In genomic region chr17:42249681-42250446, GRCh38 we compare ENCODE assay signal across 12 cellular contexts. TPM values are rescaled to one million over a fixed set of nuclear protein-coding genes. Genes with fewer than 3 reads are reported as not detected.
DNase-seq lines count a peak whose midpoint lies in the region; ATAC-seq, FAIRE-seq and TF ChIP-seq lines count a peak whose summit lies in the region.
"Had no signal": no experiment of that assay in that cellular context is flagged by ENCODE, and none has a peak within 500 bp of the region (broad histone marks: within the 10 kb centered on the region; RNA-seq: fewer than 3 reads in every experiment).

No MANE protein-coding gene starts in this region.

- H3K4me1 Mint-ChIP-seq in astrocyte (ENCODE audit: low read depth, unreplicated experiment): peaks cover 6% of the 10 kb centered on the region

- no peak overlapping the region for H2AFZ ChIP-seq in astrocyte (ENCODE audit: low read depth, low read length)
- H2AFZ ChIP-seq: GM23338 had no signal

- peak overlapping the region in 10 of 11 experiments; percentile 8 to 81 (median 76); a peak in 15 of 22 replicates for H3K9ac ChIP-seq in BLaER1 treated with 17β-estradiol and CSF1 and Interleukin-3, amounts not matched to agents 10 nM and 100 nM
- no peak overlapping the region for H3K9ac ChIP-seq in astrocyte (ENCODE audit: low read length)

- H3K27ac Mint-ChIP-seq in astrocyte (ENCODE audit: unreplicated experiment): no peak overlapping the region
- H3K27ac Mint-ChIP-seq: GM23338 had no signal

- FAIRE-seq in astrocyte (lab: Jason Lieb, UNC): no peak

- H3K79me2 ChIP-seq in astrocyte (ENCODE audit: insufficient read depth, low read length): peaks cover 86% of the 10 kb centered on the region

- ATAC-seq in psoas muscle: no peak
- ATAC-seq in HG03280 (IDR thresholded peaks at IDR 0.05; ENCODE audit: unreplicated experiment): no peak
- no peak for ATAC-seq in GM21825 (IDR thresholded peaks at IDR 0.05; ENCODE audit: unreplicated experiment)
- no peak for ATAC-seq in HG03108 (IDR thresholded peaks at IDR 0.05; ENCODE audit: unreplicated experiment)
- ATAC-seq: GM23338 had no signal

- DNase-seq in T follicular helper cell (ENCODE audit: low read depth) (peak; percentile 47), astrocyte (ENCODE audit: low read depth) (no peak), psoas muscle (no peak), amygdala (lab: John Stamatoyannopoulos, UW) (no peak)
- DNase-seq: NCI-H2081 treated with DMSO at 0.1 percent for 48 hours had no signal

- no peak overlapping the region for H3K4me3 Mint-ChIP-seq in astrocyte (ENCODE audit: unreplicated experiment)
- H3K4me3 Mint-ChIP-seq: GM23338 had no signal

- WGBS in psoas muscle, 3 donors: 85 to 88% (median 86%) methylated on average over 14 of the region's 14 CpGs

- peaks cover 0 to 4% (median 0%) of the 10 kb centered on the region in 11 experiments; a peak in 1 of 22 replicates for H3K36me3 ChIP-seq in BLaER1 treated with 17β-estradiol and CSF1 and Interleukin-3, amounts not matched to agents 10 nM and 100 nM
- H3K36me3 ChIP-seq in astrocyte (ENCODE audit: insufficient read depth, low read length): no peaks in the 10 kb centered on the region
- no peaks in the 10 kb centered on the region for H3K36me3 ChIP-seq in psoas muscle (ENCODE audit: insufficient read depth in 1 of 2, low read depth in 1 of 2)

- H3K4me2 ChIP-seq in BLaER1 treated with 17β-estradiol and CSF1 and Interleukin-3, amounts not matched to agents 10 nM and 100 nM: peak overlapping the region; percentile 75 to 96 (median 84)
- H3K4me2 ChIP-seq in astrocyte (ENCODE audit: low read length): no peak overlapping the region
- H3K4me2 ChIP-seq: GM23338 had no signal

- intact Hi-C loops in psoas muscle (cut with DNase I): no loop called here

- no peaks in the 10 kb centered on the region for H3K27me3 ChIP-seq in BLaER1 treated with 17β-estradiol and CSF1 and Interleukin-3, amounts not matched to agents 10 nM and 100 nM
- H3K27me3 ChIP-seq in astrocyte (ENCODE audit: insufficient read depth, low read length) (no peaks in the 10 kb centered on the region), psoas muscle (ENCODE audit: insufficient read depth in 3 of 3, low read length in 2 of 3) (no peaks in the 10 kb centered on the region)
- H3K27me3 ChIP-seq: SJSA1 had no signal

- H3K4me3 ChIP-seq in BLaER1 treated with 17β-estradiol and CSF1 and Interleukin-3, amounts not matched to agents 10 nM and 100 nM: no peak overlapping the region
- H3K4me3 ChIP-seq in astrocyte (ENCODE audit: insufficient read depth, low read depth, low read length) (no peak overlapping the region), psoas muscle (peak overlapping the region; percentile 62)
- H3K4me3 ChIP-seq: GM23338, SJSA1 had no signal

- H3K36me3 Mint-ChIP-seq in astrocyte (ENCODE audit: low read depth, unreplicated experiment): peaks cover 5% of the 10 kb centered on the region

- no peaks in the 10 kb centered on the region; a peak in 2 of 22 replicates for H3K9me3 ChIP-seq in BLaER1 treated with 17β-estradiol and CSF1 and Interleukin-3, amounts not matched to agents 10 nM and 100 nM (replicated peaks in 1 of 11)
- H3K9me3 ChIP-seq in astrocyte (ENCODE audit: insufficient read depth, low read depth, low read length): no peaks in the 10 kb centered on the region
- no peaks in the 10 kb centered on the region for H3K9me3 ChIP-seq in psoas muscle

- peak overlapping the region; percentile 86 to 92 (median 91) for H3K27ac ChIP-seq in BLaER1 treated with 17β-estradiol and CSF1 and Interleukin-3, amounts not matched to agents 10 nM and 100 nM
- H3K27ac ChIP-seq in astrocyte (ENCODE audit: low read depth, low read length) (peak overlapping the region; percentile 13), psoas muscle (peak overlapping the region; percentile 97)
- H3K27ac ChIP-seq: C4-2B, SJSA1 had no signal

- peaks cover 4% of the 10 kb centered on the region for H3K9me3 Mint-ChIP-seq in astrocyte (ENCODE audit: unreplicated experiment)
- H3K9me3 Mint-ChIP-seq: GM23338 had no signal

- no peaks in the 10 kb centered on the region for H3K27me3 Mint-ChIP-seq in astrocyte (ENCODE audit: low read depth, unreplicated experiment)

- peaks cover 32 to 70% (median 42%) of the 10 kb centered on the region in 10 experiments for H3K4me1 ChIP-seq in BLaER1 treated with 17β-estradiol and CSF1 and Interleukin-3, amounts not matched to agents 10 nM and 100 nM
- H3K4me1 ChIP-seq in astrocyte (ENCODE audit: insufficient read depth, low read length) (peaks cover 32% of the 10 kb centered on the region), psoas muscle (peaks cover 80% of the 10 kb centered on the region)

- peaks cover 0 to 1% (median 0%) of the 10 kb centered on the region in 11 experiments; a peak in 3 of 22 replicates for H4K20me1 ChIP-seq in BLaER1 treated with 17β-estradiol and CSF1 and Interleukin-3, amounts not matched to agents 10 nM and 100 nM
- peaks cover 9% of the 10 kb centered on the region for H4K20me1 ChIP-seq in astrocyte (ENCODE audit: insufficient read depth, low read length)

- TF ChIP-seq CTCF in astrocyte (IDR thresholded peaks at IDR 0.05; ENCODE audit: insufficient read depth, low read depth, low read length): no peak
- TF ChIP-seq CTCF in psoas muscle (IDR thresholded peaks at IDR 0.05): no peak

RNA-seq across cellular contexts. Expression of gene STAT5B, which starts 26.3 kb away (rescaled TPM):
- 23.1 and 23.7 TPM in 2 replicates for total RNA-seq in astrocyte
- total RNA-seq in psoas muscle: 10 to 100 TPM; 68.8 to 90.1 (median 81.6) TPM
- polyA plus RNA-seq in psoas muscle: 10 to 100 TPM; 15.9 to 61.3 (median 40.2) TPM

RNA-seq across cellular contexts. Expression of gene STAT5A, which starts 38.4 kb away (rescaled TPM):
- total RNA-seq in astrocyte (0.77 and 1.9 TPM in 2 replicates), psoas muscle (10 to 100 TPM; 17.3 to 31.5 (median 23.9) TPM)
- 10 to 100 TPM in 2 of 3 donors, 1 to 10 TPM in 1; 8.1 to 12.5 (median 10.5) TPM for polyA plus RNA-seq in psoas muscle

RNA-seq across cellular contexts. Expression of gene GHDC, which starts 55.6 kb away (rescaled TPM):
- total RNA-seq in astrocyte (0.26 and 0.64 TPM in 2 replicates), psoas muscle (1 to 10 TPM; 4.7 to 9.4 (median 7.0) TPM)
- 10 to 100 TPM in 1 of 3 donors, 1 to 10 TPM in 2; 6.8 to 11.5 (median 8.8) TPM for polyA plus RNA-seq in psoas muscle

Comparison
In these comparisons a context has a peak if more than half of its experiments do, and no peak if none do; other contexts are left out.
1. H3K27ac ChIP-seq: peak in every context shown above with its lines; median percentile 97 in psoas muscle; 91 in BLaER1 treated with 17β-estradiol and CSF1 and Interleukin-3, amounts not matched to agents 10 nM and 100 nM; 13 in astrocyte.